ENCODE assay signal across 20 cellular contexts in genomic region chr22:38454011-38454360, GRCh38. TPM values are rescaled to one million over a fixed set of nuclear protein-coding genes. Genes with fewer than 3 reads are reported as not detected.
DNase-seq lines count a peak whose midpoint lies in the region; ATAC-seq, FAIRE-seq and TF ChIP-seq lines count a peak whose summit lies in the region.
"Had no signal": no experiment of that assay in that cellular context is flagged by ENCODE, and none has a peak within 500 bp of the region (broad histone marks: within the 10 kb centered on the region; RNA-seq: fewer than 3 reads in every experiment).

No MANE protein-coding gene starts in this region.

- TF ChIP-seq RAD21 in GM12878 (IDR thresholded peaks at IDR 0.05; ENCODE audit: insufficient read depth, low read depth, low read length) = no peak

- no peaks in the 10 kb centered on the region for H3K9me3 Mint-ChIP-seq in nephron
- H3K9me3 Mint-ChIP-seq: activated T-cell treated with anti-CD3 and anti-CD28 coated beads, Interleukin-2, amount 50 U/mL, for 24 hours had no signal

- H3K27ac Mint-ChIP-seq in nephron = no peak overlapping the region

- no peaks in the 10 kb centered on the region for H3K36me3 ChIP-seq in HAP-1 (replicated peaks)
- H3K36me3 ChIP-seq in GM12878 (ENCODE audit: control insufficient read depth in 2 of 2, insufficient read depth in 2 of 2, low read length in 1 of 2) = no peaks in the 10 kb centered on the region
- no peaks in the 10 kb centered on the region for H3K36me3 ChIP-seq in body of pancreas (replicated peaks in 1 of 2; ENCODE audit: insufficient read depth in 1 of 2, low read depth in 2 of 2)
- H3K36me3 ChIP-seq: brain microvascular endothelial cell, neutrophil had no signal

- H3K79me2 ChIP-seq in GM12878 (ENCODE audit: control insufficient read depth, insufficient read depth, low read length) = no peaks in the 10 kb centered on the region

- H3K27me3 ChIP-seq in HAP-1 (ENCODE audit: low read depth) (no peaks in the 10 kb centered on the region), GM12878 (replicated peaks in 1 of 2; ENCODE audit: control insufficient read depth in 2 of 2, insufficient read depth in 2 of 2, low read length in 1 of 2) (peaks cover 16 to 18% of the 10 kb centered on the region in 2 experiments), body of pancreas (peaks cover 0 to 13% of the 10 kb centered on the region in 2 donors)

- H3K27me3 Mint-ChIP-seq in nephron (ENCODE audit: low read depth) = peaks cover 72% of the 10 kb centered on the region

- CTCF ChIA-PET in GM12878 (lab: Yijun Ruan, JAX) = no interaction called here

- H3K9me3 ChIP-seq in HAP-1 (no peaks in the 10 kb centered on the region), GM12878 (replicated peaks; ENCODE audit: control insufficient read depth, insufficient read depth, low read length) (no peaks in the 10 kb centered on the region), body of pancreas (no peaks in the 10 kb centered on the region)
- H3K9me3 ChIP-seq: neutrophil had no signal

- H3K9ac ChIP-seq in GM12878 (ENCODE audit: control insufficient read depth, insufficient read depth, low read length) = no peak overlapping the region

- POLR2A ChIA-PET in GM12878 (lab: Charles Lee) = no interaction called here

- WGBS in GM12878 (ENCODE audit: insufficient coverage, insufficient replicate concordance, low lambda C conversion rate, missing lambda C conversion rate) = 47% methylated on average over 3 of the region's 3 CpGs
- WGBS in body of pancreas, 2 donors = 62 to 72% methylated on average over 3 of the region's 3 CpGs

- H3K4me3 Mint-ChIP-seq in nephron = peak overlapping the region; percentile 75 to 83 (median 83)

- TF ChIP-seq POLR2A in GM12878 (IDR thresholded peaks at IDR 0.05; ENCODE audit: low read depth, low read length) (no peak), body of pancreas (IDR thresholded peaks at IDR 0.05) (no peak)

- no peaks in the 10 kb centered on the region for H3K36me3 Mint-ChIP-seq in nephron (ENCODE audit: low read depth)

- in situ Hi-C loops in HAP-1 (cut with MboI; ENCODE audit: low sequenced_read_pairs) (no loop called here), GM12878 (cut with MboI) (no loop called here)

- RAD21 ChIA-PET in GM12878 (lab: Charles Lee; ENCODE audit: unreplicated experiment) = interaction anchor here (0.6 kb wide), 1 partner anchor 503 kb away, joined by 3 read pairs; no protein-coding TSS in a partner anchor

- H3K4me1 ChIP-seq in HAP-1 (peaks cover 10% of the 10 kb centered on the region), GM12878 (ENCODE audit: control insufficient read depth, insufficient read depth, low read length) (peaks cover 6% of the 10 kb centered on the region; the same call in 1 of the 2 replicates), body of pancreas (peaks cover 13% of the 10 kb centered on the region)

- H2AFZ ChIP-seq in GM12878 (ENCODE audit: control insufficient read depth, low read depth, low read length) = no peak overlapping the region

- peak; percentile 18; the same call in 1 of the 3 replicates for ATAC-seq in GM12878
- no peak for ATAC-seq in body of pancreas
- ATAC-seq: activated CD4-positive, CD25-positive, alpha-beta regulatory T cell treated with anti-CD3 and anti-CD28 coated beads, Interleukin-2, amount 50 U/mL, for 24 hours; HCT116 had no signal

- DNase-seq in DMS 273 (lab: John Stamatoyannopoulos, UW; ENCODE audit: unreplicated experiment) (peak; percentile 54), DMS 273 treated with DMSO at 0.1 percent for 48 hours (lab: John Stamatoyannopoulos, UW) (no peak), HAP-1 (ENCODE audit: low spot score in 2 of 2) (no peak), GM12878 (ENCODE audit: low read depth, low spot score) (no peak), MV-4-11 (lab: John Stamatoyannopoulos, UW) (no peak), body of pancreas (no peak), NCI-H1436 treated with DMSO at 0.1 percent for 48 hours (lab: John Stamatoyannopoulos, UW) (no peak)
- DNase-seq: activated T-cell treated with anti-CD3 and anti-CD28 coated beads, Interleukin-2, amount 50 U/mL, for 24 hours; brain microvascular endothelial cell; SW 1271 had no signal

- TF ChIP-seq CTCF in GM12878 (IDR thresholded peaks at IDR 0.05 in 2 of 3, conservative IDR thresholded peaks at IDR 0.05 in 1 of 3; ENCODE audit: control insufficient read depth in 2 of 3, extremely low read depth in 1 of 3, insufficient read depth in 1 of 3, low read depth in 3 of 3, low read length in 3 of 3) = no peak
- TF ChIP-seq CTCF in nephron (IDR thresholded peaks at IDR 0.05; ENCODE audit: unreplicated experiment in 3 of 3) = no peak
- TF ChIP-seq CTCF in body of pancreas (IDR thresholded peaks at IDR 0.05) = no peak

- peaks cover 22% of the 10 kb centered on the region for H3K4me1 Mint-ChIP-seq in nephron

- intact Hi-C loops in GM12878 (cut with micrococcal nuclease; ENCODE audit: unreplicated experiment) (no loop called here), body of pancreas (cut with DNase I) (no loop called here)

- BruUV-seq in GM12878 (replicated peaks; lab: Mats Ljungman, UMichigan) = no TSS peak

- FAIRE-seq in GM12878 (lab: Jason Lieb, UNC) = no peak

- SMC1A ChIA-PET in GM12878 (lab: Charles Lee; ENCODE audit: uncharacterized antibody, unreplicated experiment) = no interaction called here

- no peak overlapping the region for H3K4me2 ChIP-seq in GM12878 (ENCODE audit: control insufficient read depth, insufficient read depth)

- no peak for TF ChIP-seq EP300 in GM12878 (IDR thresholded peaks at IDR 0.05; ENCODE audit: borderline replicate concordance in 1 of 2, control insufficient read depth in 1 of 2, low read depth in 2 of 2, low read length in 2 of 2)

- H4K20me1 ChIP-seq in GM12878 (ENCODE audit: control insufficient read depth, insufficient read depth) = peaks cover 3% of the 10 kb centered on the region; the same call in 1 of the 2 replicates

- H3K4me3 ChIP-seq in HAP-1 = peak overlapping the region; percentile 38
- H3K4me3 ChIP-seq in GM12878 = no peak overlapping the region
- H3K4me3 ChIP-seq in body of pancreas = no peak overlapping the region

- no peak overlapping the region for H3K27ac ChIP-seq in GM12878 (ENCODE audit: control insufficient read depth, insufficient read depth)
- H3K27ac ChIP-seq in body of pancreas = no peak overlapping the region
- H3K27ac ChIP-seq: 22Rv1, brain microvascular endothelial cell, epithelial cell of prostate, neutrophil, skin epidermis had no signal

RNA-seq across cellular contexts. Expression of gene KCNJ4, which starts 1.0 kb away (rescaled TPM):
- total RNA-seq in GM12878 (2013; cell fraction: nucleolus; rRNA removed) = not detected in 2 replicates
- not detected in 2 replicates for total RNA-seq in GM12878 (2014; rRNA removed)
- not detected in 2 replicates for total RNA-seq in GM12878 (2014; rRNA removed; fragmentation: Illumina TruSeq; extraction: Trizol)
- total RNA-seq in GM12878 (2021) = not detected in 2 replicates
- polyA plus RNA-seq in GM12878 (2011; ENCODE audit: low read depth) = 0.12 TPM
- polyA plus RNA-seq in GM12878 (2011; rRNA removed) = not detected in 2 replicates
- polyA plus RNA-seq in GM12878 (2011; cell fraction: cytosol; rRNA removed) = not detected in 2 replicates
- polyA plus RNA-seq in GM12878 (2011; cell fraction: nucleus; rRNA removed) = not detected in 2 replicates
- polyA plus RNA-seq in GM12878 (2012) = 0.07 and 0.13 TPM in 2 replicates
- not detected in 2 replicates for polyA plus RNA-seq in GM12878 (2014; fragmentation: Illumina TruSeq; extraction: Trizol)
- polyA plus RNA-seq in GM12878 (2014; fragmentation: Nextera tagmentation; extraction: Ambion mirVana) = not detected
- polyA plus RNA-seq in GM12878 (2014; rRNA removed) = not detected in 2 replicates
- polyA plus RNA-seq in GM12878 (2016; fragmentation: Nextera tagmentation; extraction: Ambion mirVana) = not detected
- not detected in 2 replicates for polyA minus RNA-seq in GM12878 (2011; rRNA and poly(A)+ RNA removed)
- polyA minus RNA-seq in GM12878 (2011; cell fraction: cytosol; rRNA and poly(A)+ RNA removed) = not detected in 2 replicates
- not detected in 2 replicates for polyA minus RNA-seq in GM12878 (2011; cell fraction: nucleus; rRNA and poly(A)+ RNA removed)
- total RNA-seq in body of pancreas = not detected
- total RNA-seq: left lobe of liver, MCF 10A, subcutaneous adipose tissue had no signal

RNA-seq across cellular contexts. Expression of gene KDELR3, which starts 13.9 kb away (rescaled TPM):
- total RNA-seq in GM12878 (2013; cell fraction: nucleolus; rRNA removed) = 0.50 and 0.61 TPM in 2 replicates
- total RNA-seq in GM12878 (2014; rRNA removed) (0.45 TPM in 1 of 2 replicates, not detected in the other), GM12878 (2014; rRNA removed; fragmentation: Illumina TruSeq; extraction: Trizol) (0.18 TPM in 1 of 2 replicates, not detected in the other), GM12878 (2021) (0.18 and 0.19 TPM in 2 replicates), body of pancreas (10 to 100 TPM in 1 of 2 donors, 1 to 10 TPM in 1; 5.6 to 16.3 TPM)
- 2.3 TPM for polyA plus RNA-seq in GM12878 (2011; ENCODE audit: low read depth)
- polyA plus RNA-seq in GM12878 (2011; rRNA removed) (0.98 and 1.4 TPM in 2 replicates), GM12878 (2014; fragmentation: Illumina TruSeq; extraction: Trizol) (0.25 and 0.43 TPM in 2 replicates), GM12878 (2014; fragmentation: Nextera tagmentation; extraction: Ambion mirVana) (under 1 TPM; 0.24 TPM), GM12878 (2014; rRNA removed) (0.15 and 0.36 TPM in 2 replicates), GM12878 (2016; fragmentation: Nextera tagmentation; extraction: Ambion mirVana) (under 1 TPM; 0.32 to 0.36 TPM)
- polyA plus RNA-seq in GM12878 (2011; cell fraction: cytosol; rRNA removed) = 0.90 and 1.1 TPM in 2 replicates
- polyA plus RNA-seq in GM12878 (2011; cell fraction: nucleus; rRNA removed) = 0.24 and 0.34 TPM in 2 replicates
- 1.8 and 2.4 TPM in 2 replicates for polyA plus RNA-seq in GM12878 (2012)
- polyA minus RNA-seq in GM12878 (2011; rRNA and poly(A)+ RNA removed) = 0.62 and 1.1 TPM in 2 replicates
- polyA minus RNA-seq in GM12878 (2011; cell fraction: cytosol; rRNA and poly(A)+ RNA removed) = not detected in 2 replicates
- polyA minus RNA-seq in GM12878 (2011; cell fraction: nucleus; rRNA and poly(A)+ RNA removed) = not detected in 2 replicates

RNA-seq across cellular contexts. Expression of gene DDX17, which starts 52.1 kb away (rescaled TPM):
- 1,768 and 1,800 TPM in 2 replicates for total RNA-seq in GM12878 (2013; cell fraction: nucleolus; rRNA removed)
- total RNA-seq in GM12878 (2014; rRNA removed) = 377 and 419 TPM in 2 replicates
- 223 and 233 TPM in 2 replicates for total RNA-seq in GM12878 (2014; rRNA removed; fragmentation: Illumina TruSeq; extraction: Trizol)
- 340 and 342 TPM in 2 replicates for total RNA-seq in GM12878 (2021)
- 163 TPM for polyA plus RNA-seq in GM12878 (2011; ENCODE audit: low read depth)
- 778 and 793 TPM in 2 replicates for polyA plus RNA-seq in GM12878 (2011; rRNA removed)
- polyA plus RNA-seq in GM12878 (2011; cell fraction: cytosol; rRNA removed) = 427 and 428 TPM in 2 replicates
- polyA plus RNA-seq in GM12878 (2011; cell fraction: nucleus; rRNA removed) = 1,697 and 1,958 TPM in 2 replicates
- polyA plus RNA-seq in GM12878 (2012) = 206 and 224 TPM in 2 replicates
- 310 and 395 TPM in 2 replicates for polyA plus RNA-seq in GM12878 (2014; fragmentation: Illumina TruSeq; extraction: Trizol)
- 10 to 100 TPM; 47.1 to 91.4 TPM for polyA plus RNA-seq in GM12878 (2014; fragmentation: Nextera tagmentation; extraction: Ambion mirVana)
- polyA plus RNA-seq in GM12878 (2014; rRNA removed) = 430 and 457 TPM in 2 replicates
- 10 to 100 TPM; 25.2 to 30.9 TPM for polyA plus RNA-seq in GM12878 (2016; fragmentation: Nextera tagmentation; extraction: Ambion mirVana)
- 499 and 606 TPM in 2 replicates for polyA minus RNA-seq in GM12878 (2011; rRNA and poly(A)+ RNA removed)
- polyA minus RNA-seq in GM12878 (2011; cell fraction: cytosol; rRNA and poly(A)+ RNA removed) = 150 and 173 TPM in 2 replicates
- 520 and 693 TPM in 2 replicates for polyA minus RNA-seq in GM12878 (2011; cell fraction: nucleus; rRNA and poly(A)+ RNA removed)
- total RNA-seq in body of pancreas = 100 to 1,000 TPM; 403 to 467 TPM

Comparison
In these comparisons a context has a peak if more than half of its experiments do, and no peak if none do; other contexts are left out.
1. RNA of gene KDELR3, which starts 13.9 kb away (total RNA-seq): 5.6 to 16.3 TPM in body of pancreas; 0.18 to 0.61 TPM in GM12878; every median in the first group is over 4 times any median in the second.